Comparison of ENCODE assay signal across 15 cellular contexts in the genomic region with DNA sequence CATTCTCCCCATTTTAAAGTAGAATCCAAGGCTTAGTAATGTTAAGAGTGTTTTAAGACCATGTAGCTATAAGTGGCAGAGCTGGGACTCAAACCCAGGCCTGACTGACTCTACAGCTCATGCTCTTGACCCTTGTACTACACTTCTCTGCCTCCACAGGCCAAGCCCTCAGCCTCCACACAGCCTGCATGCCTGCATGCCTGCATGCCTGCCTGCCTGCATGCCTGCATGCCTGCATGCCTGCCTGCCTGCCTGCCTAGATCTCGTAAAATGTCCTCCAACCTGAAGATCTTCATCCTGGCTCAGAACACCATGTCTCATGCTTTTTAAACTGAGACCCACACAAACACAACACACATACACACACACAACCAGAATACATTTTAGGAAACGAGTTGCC. TPM values are rescaled to one million over a fixed set of nuclear protein-coding genes. Genes with fewer than 3 reads are reported as not detected.
DNase-seq lines count a peak whose midpoint lies in the region; ATAC-seq, FAIRE-seq and TF ChIP-seq lines count a peak whose summit lies in the region.
"Had no signal": no experiment of that assay in that cellular context is flagged by ENCODE, and none has a peak within 500 bp of the region (broad histone marks: within the 10 kb centered on the region; RNA-seq: fewer than 3 reads in every experiment).

No MANE protein-coding gene starts in this region.

- peaks cover 25% of the 10 kb centered on the region for H3K36me3 Mint-ChIP-seq in activated CD8-positive, alpha-beta memory T cell treated with anti-CD3 and anti-CD28 coated beads, Interleukin-2, amount 10 ng/mL, durations not matched to agents 7 days and 5 days

- H2AFZ ChIP-seq in keratinocyte (ENCODE audit: control insufficient read depth, low read length) = no peak overlapping the region

- no peaks in the 10 kb centered on the region for H3K9me3 Mint-ChIP-seq in activated CD8-positive, alpha-beta memory T cell treated with anti-CD3 and anti-CD28 coated beads, Interleukin-2, amount 10 ng/mL, durations not matched to agents 7 days and 5 days (ENCODE audit: low read depth)

- H3K36me3 ChIP-seq in keratinocyte (ENCODE audit: control insufficient read depth in 2 of 2, extremely low read depth in 1 of 2, insufficient read depth in 2 of 2, low read length in 2 of 2) (peaks cover 3 to 10% of the 10 kb centered on the region in 2 experiments), stomach (peaks cover 0 to 13% (median 5%) of the 10 kb centered on the region in 4 donors)
- H3K36me3 ChIP-seq: cardiac muscle cell had no signal

- H3K9me1 ChIP-seq in keratinocyte (ENCODE audit: control insufficient read depth, extremely low read depth, insufficient read depth, low read length) = peaks cover 17% of the 10 kb centered on the region

- TF ChIP-seq CTCF in VCaP (conservative IDR thresholded peaks at IDR 0.05) (no peak), keratinocyte (optimal IDR thresholded peaks at IDR 0.05 in 1 of 3, IDR thresholded peaks at IDR 0.05 in 1 of 3, conservative IDR thresholded peaks at IDR 0.05 in 1 of 3; ENCODE audit: extremely low read depth in 1 of 3, insufficient read depth in 2 of 3, low read length in 3 of 3) (no peak), stomach (IDR thresholded peaks at IDR 0.05) (no peak)

- TF ChIP-seq EP300 in stomach (IDR thresholded peaks at IDR 0.05) = no peak

- H3K27ac Mint-ChIP-seq in activated CD8-positive, alpha-beta memory T cell treated with anti-CD3 and anti-CD28 coated beads, Interleukin-2, amount 10 ng/mL, durations not matched to agents 7 days and 5 days = peak overlapping the region; percentile 88

- H4K20me1 ChIP-seq in keratinocyte (ENCODE audit: control insufficient read depth, extremely low read depth, insufficient read depth, low read length) = peaks cover 13% of the 10 kb centered on the region

- intact Hi-C loops in stomach (cut with DNase I; ENCODE audit: low total_unique reads) = no loop called here

- peaks cover 41% of the 10 kb centered on the region for H3K79me2 ChIP-seq in keratinocyte (ENCODE audit: control insufficient read depth, insufficient read depth, low read length)

- FAIRE-seq in keratinocyte (lab: Jason Lieb, UNC) = peak; percentile 39

- CTCF ChIA-PET in activated CD8-positive, alpha-beta memory T cell treated with anti-CD3 and anti-CD28 coated beads, Interleukin-2, amount 10 ng/mL, durations not matched to agents 7 days and 5 days (lab: Charles Lee) = interaction anchor here (1.1 to 15.0 kb wide), 6 partner anchors 9 to 79 kb away, joined by 3 to 167 read pairs (median 4); partner anchors contain the start of genes CASTOR1 and RNF215

- no peak overlapping the region for H3K9ac ChIP-seq in keratinocyte (ENCODE audit: control insufficient read depth, extremely low read depth, insufficient read depth, low read length)

- 71 to 80% (median 78%) methylated on average over 2 of the region's 2 CpGs for WGBS in stomach, 5 donors

- peaks cover 93% of the 10 kb centered on the region for H3K4me1 ChIP-seq in keratinocyte (ENCODE audit: control insufficient read depth, extremely low read depth, insufficient read depth, low read length)
- peaks cover 99 to 100% (median 100%) of the 10 kb centered on the region in 4 donors for H3K4me1 ChIP-seq in stomach

- H3K27me3 ChIP-seq in keratinocyte (ENCODE audit: control insufficient read depth, extremely low read depth, insufficient read depth, low read length) (no peaks in the 10 kb centered on the region), stomach (no peaks in the 10 kb centered on the region)
- H3K27me3 ChIP-seq: cardiac muscle cell had no signal

- no peak overlapping the region for H3K4me3 Mint-ChIP-seq in activated CD8-positive, alpha-beta memory T cell treated with anti-CD3 and anti-CD28 coated beads, Interleukin-2, amount 10 ng/mL, durations not matched to agents 7 days and 5 days

- no peak overlapping the region for H3K4me3 ChIP-seq in keratinocyte (ENCODE audit: control insufficient read depth in 2 of 3, extremely low read depth in 1 of 3, insufficient read depth in 2 of 3, low read depth in 1 of 3, low read length in 3 of 3)
- no peak overlapping the region for H3K4me3 ChIP-seq in stomach
- H3K4me3 ChIP-seq: cardiac muscle cell had no signal

- ATAC-seq in activated CD8-positive, alpha-beta memory T cell treated with anti-CD3 and anti-CD28 coated beads, Interleukin-2, amount 10 ng/mL, durations not matched to agents 7 days and 5 days = no peak
- ATAC-seq in GM18505 (IDR thresholded peaks at IDR 0.05; ENCODE audit: unreplicated experiment) (no peak), HG02588 (IDR thresholded peaks at IDR 0.05; ENCODE audit: unreplicated experiment) (no peak)

- H3K27ac ChIP-seq in VCaP = peak overlapping the region; percentile 85
- H3K27ac ChIP-seq in keratinocyte (ENCODE audit: control insufficient read depth, insufficient read depth, low read length) = no peak overlapping the region
- peak overlapping the region in 4 of 5 donors; percentile 11 to 94 (median 88) for H3K27ac ChIP-seq in stomach
- H3K27ac ChIP-seq: cardiac muscle cell had no signal

- peaks cover 96% of the 10 kb centered on the region for H3K4me1 Mint-ChIP-seq in activated CD8-positive, alpha-beta memory T cell treated with anti-CD3 and anti-CD28 coated beads, Interleukin-2, amount 10 ng/mL, durations not matched to agents 7 days and 5 days

- dilution Hi-C loops in keratinocyte (cut with MboI; ENCODE audit: extremely low pct_ligation_motif_present, low sequenced_read_pairs) = no loop called here

- no peak overlapping the region for H3K4me2 ChIP-seq in keratinocyte (ENCODE audit: control insufficient read depth, extremely low read depth, insufficient read depth, low read depth, low read length)

- H3K27me3 Mint-ChIP-seq in activated CD8-positive, alpha-beta memory T cell treated with anti-CD3 and anti-CD28 coated beads, Interleukin-2, amount 10 ng/mL, durations not matched to agents 7 days and 5 days = no peaks in the 10 kb centered on the region

- H3K9me3 ChIP-seq in keratinocyte (ENCODE audit: control insufficient read depth, low read depth, low read length) (no peaks in the 10 kb centered on the region), stomach (no peaks in the 10 kb centered on the region)

- no peak for DNase-seq in activated CD8-positive, alpha-beta memory T cell treated with anti-CD3 and anti-CD28 coated beads, Interleukin-2, amount 10 ng/mL, durations not matched to agents 7 days and 5 days
- DNase-seq in activated CD8-positive, alpha-beta memory T cell treated with anti-CD3 and anti-CD28 coated beads, Interleukin-2, amount 50 U/mL, for 4 hours = no peak
- DNase-seq in keratinocyte (ENCODE audit: low read depth, low spot score) = no peak
- DNase-seq in stomach = no peak
- no peak for DNase-seq in AG08396 (ENCODE audit: low spot score)
- DNase-seq: hippocampal formation, KBM-7, mesendoderm, NCI-H2107 had no signal

- TF ChIP-seq POLR2A in stomach (IDR thresholded peaks at IDR 0.05) (no peak), GM18505 (IDR thresholded peaks at IDR 0.05; ENCODE audit: borderline replicate concordance, extremely low read depth, insufficient read depth, insufficient read length) (no peak)

RNA-seq across cellular contexts. Expression of gene TBC1D10A, which starts 18.6 kb away (rescaled TPM):
- total RNA-seq in activated CD8-positive, alpha-beta memory T cell treated with anti-CD3 and anti-CD28 coated beads, Interleukin-2, amount 10 ng/mL, durations not matched to agents 7 days and 5 days = 10 to 100 TPM; 32.2 to 48.1 TPM
- polyA plus RNA-seq in keratinocyte (15.0 to 27.4 TPM (median 17.8 TPM) in 3 replicates), stomach (10 to 100 TPM; 14.2 to 24.5 (median 20.3) TPM)
- 9.0 TPM for polyA plus RNA-seq in keratinocyte (2011; ENCODE audit: low read depth)
- polyA plus RNA-seq in keratinocyte (2011; cell fraction: cytosol; rRNA removed) = 13.3 and 24.4 TPM in 2 replicates
- polyA plus RNA-seq in keratinocyte (2011; cell fraction: nucleus; rRNA removed) = 35.0 and 48.4 TPM in 2 replicates
- 16.3 and 26.8 TPM in 2 replicates for polyA plus RNA-seq in keratinocyte (2012; ENCODE audit: low replicate concordance)
- 12.1 to 20.4 TPM (median 17.8 TPM) in 3 replicates for polyA minus RNA-seq in keratinocyte
- 27.6 TPM for polyA minus RNA-seq in keratinocyte (2011; cell fraction: cytosol; rRNA and poly(A)+ RNA removed)
- polyA minus RNA-seq in keratinocyte (2011; cell fraction: nucleus; rRNA and poly(A)+ RNA removed) = 16.2 and 30.5 TPM in 2 replicates
- total RNA-seq in stomach = 10 to 100 TPM in 3 of 5 donors, 1 to 10 TPM in 2; 2.2 to 23.2 (median 16.3) TPM

RNA-seq across cellular contexts. Expression of gene CASTOR1, which starts 18.8 kb away (rescaled TPM):
- total RNA-seq in activated CD8-positive, alpha-beta memory T cell treated with anti-CD3 and anti-CD28 coated beads, Interleukin-2, amount 10 ng/mL, durations not matched to agents 7 days and 5 days = 10 to 100 TPM in 1 of 2 experiments, 1 to 10 TPM in 1; 8.7 to 10.2 TPM
- polyA plus RNA-seq in keratinocyte (6.7 to 20.0 TPM (median 9.1 TPM) in 3 replicates), stomach (10 to 100 TPM in 1 of 3 donors, 1 to 10 TPM in 2; 6.6 to 17.0 (median 7.3) TPM)
- polyA plus RNA-seq in keratinocyte (2011; ENCODE audit: low read depth) = 0.81 TPM
- 8.4 and 12.7 TPM in 2 replicates for polyA plus RNA-seq in keratinocyte (2011; cell fraction: cytosol; rRNA removed)
- 20.0 and 22.1 TPM in 2 replicates for polyA plus RNA-seq in keratinocyte (2011; cell fraction: nucleus; rRNA removed)
- 7.4 and 13.7 TPM in 2 replicates for polyA plus RNA-seq in keratinocyte (2012; ENCODE audit: low replicate concordance)
- 8.1 to 12.6 TPM in 2 of 3 replicates, not detected in the other for polyA minus RNA-seq in keratinocyte
- polyA minus RNA-seq in keratinocyte (2011; cell fraction: cytosol; rRNA and poly(A)+ RNA removed) = 30.7 TPM
- 5.5 and 6.6 TPM in 2 replicates for polyA minus RNA-seq in keratinocyte (2011; cell fraction: nucleus; rRNA and poly(A)+ RNA removed)
- 10 to 100 TPM in 1 of 5 donors, 1 to 10 TPM in 4; 1.2 to 57.8 (median 3.7) TPM for total RNA-seq in stomach

RNA-seq across cellular contexts. Expression of gene OSM, which starts 41.4 kb away (rescaled TPM):
- 100 to 1,000 TPM; 122 to 141 TPM for total RNA-seq in activated CD8-positive, alpha-beta memory T cell treated with anti-CD3 and anti-CD28 coated beads, Interleukin-2, amount 10 ng/mL, durations not matched to agents 7 days and 5 days
- polyA plus RNA-seq in keratinocyte (not detected in 3 replicates), stomach (10 to 100 TPM in 1 of 3 donors, 1 to 10 TPM in 1, under 1 TPM in 1; 0.33 to 22.7 (median 1.1) TPM)
- polyA plus RNA-seq in keratinocyte (2011; ENCODE audit: low read depth) = not detected
- not detected in 2 replicates for polyA plus RNA-seq in keratinocyte (2011; cell fraction: cytosol; rRNA removed)
- polyA plus RNA-seq in keratinocyte (2011; cell fraction: nucleus; rRNA removed) = 0.14 and 0.23 TPM in 2 replicates
- 0.08 TPM in 1 of 2 replicates, not detected in the other for polyA plus RNA-seq in keratinocyte (2012; ENCODE audit: low replicate concordance)
- polyA minus RNA-seq in keratinocyte = not detected in 3 replicates
- polyA minus RNA-seq in keratinocyte (2011; cell fraction: cytosol; rRNA and poly(A)+ RNA removed) = not detected
- polyA minus RNA-seq in keratinocyte (2011; cell fraction: nucleus; rRNA and poly(A)+ RNA removed) = 0.84 TPM in 1 of 2 replicates, not detected in the other
- total RNA-seq in stomach = 1 to 10 TPM in 1 of 5 donors, not detected in 4; 1.3 TPM
- total RNA-seq: A673, cardiac muscle cell, pulmonary artery endothelial cell had no signal
- polyA plus RNA-seq: cardiac muscle cell had no signal

RNA-seq across cellular contexts. Expression of gene SF3A1, which starts 48.6 kb away (rescaled TPM):
- total RNA-seq in activated CD8-positive, alpha-beta memory T cell treated with anti-CD3 and anti-CD28 coated beads, Interleukin-2, amount 10 ng/mL, durations not matched to agents 7 days and 5 days = 100 to 1,000 TPM; 214 to 267 TPM
- polyA plus RNA-seq in keratinocyte (17.9 to 63.6 TPM (median 34.2 TPM) in 3 replicates), stomach (10 to 100 TPM; 13.6 to 15.6 (median 15.0) TPM)
- polyA plus RNA-seq in keratinocyte (2011; ENCODE audit: low read depth) = 62.3 TPM
- polyA plus RNA-seq in keratinocyte (2011; cell fraction: cytosol; rRNA removed) = 30.3 and 56.2 TPM in 2 replicates
- 59.8 and 62.1 TPM in 2 replicates for polyA plus RNA-seq in keratinocyte (2011; cell fraction: nucleus; rRNA removed)
- polyA plus RNA-seq in keratinocyte (2012; ENCODE audit: low replicate concordance) = 35.8 and 77.0 TPM in 2 replicates
- polyA minus RNA-seq in keratinocyte = 34.8 to 565 TPM (median 64.1 TPM) in 3 replicates
- polyA minus RNA-seq in keratinocyte (2011; cell fraction: cytosol; rRNA and poly(A)+ RNA removed) = 120 TPM
- polyA minus RNA-seq in keratinocyte (2011; cell fraction: nucleus; rRNA and poly(A)+ RNA removed) = 45.7 and 82.6 TPM in 2 replicates
- 100 to 1,000 TPM in 1 of 5 donors, 10 to 100 TPM in 4; 30.3 to 316 (median 38.8) TPM for total RNA-seq in stomach

RNA-seq across cellular contexts. Expression of gene CCDC157, which starts 48.7 kb away (rescaled TPM):
- 1 to 10 TPM; 4.9 to 6.2 TPM for total RNA-seq in activated CD8-positive, alpha-beta memory T cell treated with anti-CD3 and anti-CD28 coated beads, Interleukin-2, amount 10 ng/mL, durations not matched to agents 7 days and 5 days
- polyA plus RNA-seq in keratinocyte = 1.3 to 2.2 TPM (median 1.6 TPM) in 3 replicates
- polyA plus RNA-seq in keratinocyte (2011; ENCODE audit: low read depth) = 0.94 TPM
- polyA plus RNA-seq in keratinocyte (2011; cell fraction: cytosol; rRNA removed) = 0.94 and 1.6 TPM in 2 replicates
- 1.4 and 1.9 TPM in 2 replicates for polyA plus RNA-seq in keratinocyte (2011; cell fraction: nucleus; rRNA removed)
- 0.49 and 1.6 TPM in 2 replicates for polyA plus RNA-seq in keratinocyte (2012; ENCODE audit: low replicate concordance)
- polyA minus RNA-seq in keratinocyte = 0.74 to 1.8 TPM (median 0.92 TPM) in 3 replicates
- 1.2 TPM for polyA minus RNA-seq in keratinocyte (2011; cell fraction: cytosol; rRNA and poly(A)+ RNA removed)
- 0.63 and 1.8 TPM in 2 replicates for polyA minus RNA-seq in keratinocyte (2011; cell fraction: nucleus; rRNA and poly(A)+ RNA removed)
- total RNA-seq in stomach = 1 to 10 TPM in 3 of 5 donors, under 1 TPM in 1, not detected in 1; 0.73 to 9.0 (median 3.0) TPM
- polyA plus RNA-seq in stomach = 1 to 10 TPM; 1.7 to 3.7 (median 1.9) TPM

Comparison
In these comparisons a context has a peak if more than half of its experiments do, and no peak if none do; other contexts are left out.
1. RNA of gene OSM, which starts 41.4 kb away (total RNA-seq): 122 to 141 TPM in activated CD8-positive, alpha-beta memory T cell treated with anti-CD3 and anti-CD28 coated beads, Interleukin-2, amount 10 ng/mL, durations not matched to agents 7 days and 5 days; 1.3 TPM in stomach; every median in the first group is over 10 times any median in the second.